ENCODE assay signal across 8 cellular contexts in genomic region chr17:2336215-2337151, GRCh38. TPM values are rescaled to one million over a fixed set of nuclear protein-coding genes. Genes with fewer than 3 reads are reported as not detected.
DNase-seq lines count a peak whose midpoint lies in the region; ATAC-seq and TF ChIP-seq lines count a peak whose summit lies in the region.

Gene TSR1 (minus strand): TSS chr17:2336457. CDS start chr17:2336427, 30 bp downstream.

- ATAC-seq in HG02623 (IDR thresholded peaks at IDR 0.05; ENCODE audit: unreplicated experiment) (peak; percentile 85), heart right ventricle (peak; percentile 95 to 99 (median 97))

- no peaks in the 10 kb centered on the region for H3K9me3 ChIP-seq in heart right ventricle

- intact Hi-C loops in heart right ventricle (cut with DNase I): no loop called here

- TF ChIP-seq CTCF in GM12865 (IDR thresholded peaks at IDR 0.05; ENCODE audit: insufficient read depth, low read depth, low read length, missing control alignments): no peak
- peak in 7 of 9 donors; percentile 17 to 62 (median 39) for TF ChIP-seq CTCF in heart right ventricle (IDR thresholded peaks at IDR 0.05)
- TF ChIP-seq CTCF in progenitor cell of endocrine pancreas (IDR thresholded peaks at IDR 0.05; ENCODE audit: unreplicated experiment): peak; percentile 18

- H3K4me3 ChIP-seq in GM12865 (ENCODE audit: low read depth, low read length) (peak within 1 kb of the TSS; percentile 89), heart right ventricle (peak within 1 kb of the TSS; percentile 63 to 97 (median 86))

- peak within 1 kb of the TSS; percentile 96 for H3K27ac Mint-ChIP-seq in progenitor cell of endocrine pancreas

- H3K27me3 Mint-ChIP-seq in progenitor cell of endocrine pancreas: no peaks in the 10 kb centered on the region

- H3K36me3 Mint-ChIP-seq in progenitor cell of endocrine pancreas (ENCODE audit: insufficient read depth): peaks cover 6% of the 10 kb centered on the region

- peaks cover 15% of the 10 kb centered on the region for H3K4me1 Mint-ChIP-seq in progenitor cell of endocrine pancreas (ENCODE audit: low read depth)

- H3K9me3 Mint-ChIP-seq in progenitor cell of endocrine pancreas (ENCODE audit: low read depth): no peaks in the 10 kb centered on the region

- H3K4me1 ChIP-seq in heart right ventricle: peaks cover 7 to 31% (median 25%) of the 10 kb centered on the region in 9 donors

- H3K27ac ChIP-seq in heart right ventricle: peak within 1 kb of the TSS; percentile 63 to 92 (median 86)

- DNase-seq in GM12865 (ENCODE audit: low read depth) (peak; percentile 93), NCI-H1105 treated with DMSO at 0.1 percent for 48 hours (lab: John Stamatoyannopoulos, UW) (peak; percentile 63), T-helper 1 cell (peak; percentile 81 to 88 (median 84)), amniotic epithelial cell (ENCODE audit: low read depth) (peak; percentile 87), heart right ventricle (peak; percentile 92), progenitor cell of endocrine pancreas (ENCODE audit: low spot score, unreplicated experiment) (peak; percentile 81), ureter (ENCODE audit: low spot score) (peak; percentile 93)

- peaks cover 0 to 49% (median 35%) of the 10 kb centered on the region in 9 donors for H3K36me3 ChIP-seq in heart right ventricle

- peak within 1 kb of the TSS; percentile 98 for H3K4me3 Mint-ChIP-seq in progenitor cell of endocrine pancreas (ENCODE audit: low read depth)

- WGBS in heart right ventricle, 2 donors: 1% methylated on average over 77 of the region's 77 CpGs

- H3K27me3 ChIP-seq in heart right ventricle: no peaks in the 10 kb centered on the region

RNA-seq across cellular contexts. Expression of gene TSR1, which starts in this region (rescaled TPM):
- total RNA-seq in heart right ventricle (10 to 100 TPM; 17.9 to 30.5 (median 23.4) TPM), progenitor cell of endocrine pancreas (33.5 and 36.2 TPM in 2 replicates), ureter (36.9 TPM)
- polyA plus RNA-seq in heart right ventricle: 10 to 100 TPM; 12.8 to 15.4 TPM

Comparison
In these comparisons a context has a peak if more than half of its experiments do, and no peak if none do; other contexts are left out.
1. Peak in every context shown above with its lines: DNase-seq, ATAC-seq, H3K4me3 ChIP-seq and H3K27ac ChIP-seq.